8 cellular contexts compared by ENCODE assay signal in genomic region chr1:41573803-41574713, GRCh38.
DNase-seq lines count a peak whose midpoint lies in the region; ATAC-seq and TF ChIP-seq lines count a peak whose summit lies in the region.

No MANE protein-coding gene starts in this region.

- intact Hi-C loops in psoas muscle (cut with DNase I) (loop anchor here (1.0 to 5.0 kb wide), 4 partner anchors 221 to 599 kb away; no protein-coding TSS in a partner anchor), vagina (cut with DNase I) (loop anchor here (10.0 kb wide), 2 partner anchors 231 to 601 kb away; no protein-coding TSS in a partner anchor)

- TF ChIP-seq CTCF in cardiac muscle cell (IDR thresholded peaks at IDR 0.05; ENCODE audit: low read depth, low read length) (peak; percentile 95), psoas muscle (IDR thresholded peaks at IDR 0.05) (peak; percentile 89), vagina (IDR thresholded peaks at IDR 0.05) (peak; percentile 56 to 88 (median 84))

- TF ChIP-seq POLR2A in vagina (IDR thresholded peaks at IDR 0.05) = no peak

- H3K36me3 ChIP-seq in cardiac muscle cell (no peaks in the 10 kb centered on the region), psoas muscle (ENCODE audit: insufficient read depth in 1 of 2, low read depth in 1 of 2) (no peaks in the 10 kb centered on the region), vagina (no peaks in the 10 kb centered on the region)

- peaks cover 33% of the 10 kb centered on the region for H3K4me1 Mint-ChIP-seq in activated naive CD8-positive, alpha-beta T cell treated with anti-CD3 and anti-CD28 coated beads for 36 hours

- H3K27me3 Mint-ChIP-seq in activated naive CD8-positive, alpha-beta T cell treated with anti-CD3 and anti-CD28 coated beads for 36 hours = no peaks in the 10 kb centered on the region

- peaks cover 36% of the 10 kb centered on the region for H3K27me3 ChIP-seq in cardiac muscle cell
- H3K27me3 ChIP-seq in psoas muscle (ENCODE audit: insufficient read depth in 3 of 3, low read length in 2 of 3) = no peaks in the 10 kb centered on the region
- no peaks in the 10 kb centered on the region for H3K27me3 ChIP-seq in vagina

- ATAC-seq in GM21576 (IDR thresholded peaks at IDR 0.05; ENCODE audit: unreplicated experiment) = peak; percentile 72
- ATAC-seq in psoas muscle = peak; percentile 88 to 96 (median 90)

- no peaks in the 10 kb centered on the region for H3K9me3 Mint-ChIP-seq in activated naive CD8-positive, alpha-beta T cell treated with anti-CD3 and anti-CD28 coated beads for 36 hours

- peaks cover 38% of the 10 kb centered on the region for H3K36me3 Mint-ChIP-seq in activated naive CD8-positive, alpha-beta T cell treated with anti-CD3 and anti-CD28 coated beads for 36 hours

- H3K27ac Mint-ChIP-seq in activated naive CD8-positive, alpha-beta T cell treated with anti-CD3 and anti-CD28 coated beads for 36 hours = no peak overlapping the region

- 27 to 40% (median 28%) methylated on average over 16 to 18 of the region's 18 CpGs for WGBS in psoas muscle, 3 donors

- no peak overlapping the region for H3K4me3 Mint-ChIP-seq in activated naive CD8-positive, alpha-beta T cell treated with anti-CD3 and anti-CD28 coated beads for 36 hours

- no peak overlapping the region for H3K4me3 ChIP-seq in cardiac muscle cell
- H3K4me3 ChIP-seq in psoas muscle = no peak overlapping the region
- no peak overlapping the region for H3K4me3 ChIP-seq in vagina

- H3K4me1 ChIP-seq in cardiac muscle cell (ENCODE audit: low read depth) (no peaks in the 10 kb centered on the region), psoas muscle (no peaks in the 10 kb centered on the region), vagina (no peaks in the 10 kb centered on the region)

- DNase-seq in CD1c-positive myeloid dendritic cell (ENCODE audit: extremely low spot score) (peak; percentile 81), NCI-H1105 (lab: John Stamatoyannopoulos, UW) (peak; percentile 80), SKM-1 treated with dmso at 0.1 percent for 144 hours (lab: John Stamatoyannopoulos, UW; ENCODE audit: unreplicated experiment) (peak; percentile 88), cardiac muscle cell (ENCODE audit: low read depth in 1 of 2, low spot score in 1 of 2) (peak; percentile 90), psoas muscle (peak; percentile 75 to 85), vagina (ENCODE audit: extremely low spot score in 2 of 2) (no peak)
- peak; percentile 72 for DNase-seq in activated naive CD8-positive, alpha-beta T cell treated with anti-CD3 and anti-CD28 coated beads for 36 hours

- H3K27ac ChIP-seq in cardiac muscle cell (no peak overlapping the region), psoas muscle (no peak overlapping the region), vagina (no peak overlapping the region)

- H3K9me3 ChIP-seq in cardiac muscle cell (ENCODE audit: low read depth) (no peaks in the 10 kb centered on the region), psoas muscle (no peaks in the 10 kb centered on the region), vagina (no peaks in the 10 kb centered on the region)

Comparison
In these comparisons a context has a peak if more than half of its experiments do, and no peak if none do; other contexts are left out.
1. DNase-seq: peak in CD1c-positive myeloid dendritic cell (single experiment), NCI-H1105 (single experiment), SKM-1 treated with dmso at 0.1 percent for 144 hours (single experiment), activated naive CD8-positive, alpha-beta T cell treated with anti-CD3 and anti-CD28 coated beads for 36 hours (single experiment), cardiac muscle cell (2 of 2) and psoas muscle (2 of 2); none in vagina (0 of 2).
2. Peak in every context shown above with its lines, with median percentiles within 50 percentile points of each other: CTCF ChIP-seq.